ENCODE assay signal across 9 cellular contexts in the genomic region with DNA sequence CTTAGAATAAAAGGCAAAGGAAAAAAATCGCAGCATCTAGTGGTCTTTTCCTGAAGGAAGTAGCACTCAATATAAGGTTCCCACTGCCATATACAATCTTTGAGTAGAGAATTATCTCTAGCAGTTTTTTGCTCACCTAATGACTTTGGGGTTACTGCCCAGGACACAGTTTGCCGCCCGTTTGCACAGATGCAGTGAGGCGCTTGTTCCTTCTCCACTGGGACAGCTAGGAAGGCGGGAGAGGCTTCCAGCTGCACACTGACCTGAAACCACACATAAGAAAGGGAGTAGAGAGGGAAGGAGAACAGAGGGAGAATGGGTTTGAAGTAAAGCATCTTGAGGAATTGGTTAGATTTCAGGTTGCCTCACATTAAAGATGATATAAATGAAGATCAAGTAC. TPM values are rescaled to one million over a fixed set of nuclear protein-coding genes. Genes with fewer than 3 reads are reported as not detected.
"Had no signal": no experiment of that assay in that cellular context is flagged by ENCODE, and none has a peak within 500 bp of the region (broad histone marks: within the 10 kb centered on the region; RNA-seq: fewer than 3 reads in every experiment).

No MANE protein-coding gene starts in this region.

- H3K4me3 Mint-ChIP-seq: HFFc6 had no signal

- H3K9ac ChIP-seq: GM23248 had no signal

- H3K9me3 ChIP-seq: HAP-1 had no signal

- ATAC-seq: HCT116, K562 had no signal

- H3K27ac ChIP-seq: GM23248, HL-60 had no signal

- H3K27ac Mint-ChIP-seq: HFFc6 had no signal

- H3K36me3 ChIP-seq: HAP-1 had no signal

- H3K4me3 ChIP-seq: GM23248, HAP-1, K562 had no signal

- DNase-seq: GM23248, GOT3, H7, HFFc6, IMR-90 had no signal

- H2AFZ ChIP-seq: GM23248 had no signal

- H3K4me1 ChIP-seq: HAP-1 had no signal

- FAIRE-seq: K562 had no signal

RNA-seq across cellular contexts. Expression of gene A2M, which starts 25.5 kb away (rescaled TPM):
- total RNA-seq: H7 had no signal
